8 cellular contexts compared by ENCODE assay signal in the genomic region with DNA sequence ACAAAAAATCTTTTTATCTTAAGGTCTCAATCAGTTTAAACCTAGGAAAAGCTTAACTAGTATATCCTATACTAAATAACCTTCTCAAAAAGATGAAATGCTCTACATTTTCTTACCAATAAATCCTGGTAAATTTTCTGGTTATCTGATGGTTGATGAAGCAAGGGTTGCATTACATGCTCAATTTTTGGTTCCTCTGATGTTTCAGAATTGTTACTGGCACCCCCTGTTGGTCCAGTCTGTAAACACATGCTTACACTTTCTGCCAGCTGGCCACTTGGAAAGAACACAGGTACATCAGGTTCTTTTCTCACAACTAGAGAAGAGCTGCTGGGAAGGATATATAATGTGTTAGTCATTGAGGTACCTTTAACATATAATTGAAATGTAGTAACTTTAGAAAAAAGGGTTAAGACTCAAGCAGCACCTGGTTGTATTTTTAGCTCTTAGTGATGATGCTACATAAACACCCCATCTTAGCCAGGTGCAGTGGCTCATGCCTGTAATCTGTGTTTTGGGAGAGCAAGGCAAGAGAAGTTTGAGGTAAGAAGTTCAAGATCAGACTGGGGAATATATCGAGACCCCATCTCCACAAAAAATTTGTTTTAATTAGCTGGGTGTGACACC. TPM values are rescaled to one million over a fixed set of nuclear protein-coding genes. Genes with fewer than 3 reads are reported as not detected.
A peak's percentile ranks its signal among the peaks of the same experiment; 100 is the strongest.
DNase-seq lines count a peak whose midpoint lies in the region; ATAC-seq, FAIRE-seq and TF ChIP-seq lines count a peak whose summit lies in the region.

No MANE protein-coding gene starts in this region.

- H3K9me3 Mint-ChIP-seq in activated CD8-positive, alpha-beta T cell treated with anti-CD3 and anti-CD28 coated beads for 36 hours: no peaks in the 10 kb centered on the region

- DNase-seq in CMK (ENCODE audit: low read depth) (peak; percentile 48), GM19239 (ENCODE audit: insufficient read length, low spot score) (peak; percentile 15), NCI-H2029 treated with DMSO at 0.1 percent for 48 hours (lab: John Stamatoyannopoulos, UW) (peak; percentile 60), fibroblast of the conjunctiva (ENCODE audit: low read depth) (peak; percentile 14), retinal pigment epithelial cell (ENCODE audit: low read depth) (no peak), NCI-H226 (no peak)
- DNase-seq in activated CD8-positive, alpha-beta T cell treated with anti-CD3 and anti-CD28 coated beads for 36 hours: peak; percentile 63

- TF ChIP-seq CTCF in activated CD8-positive, alpha-beta T cell treated with anti-CD3 and anti-CD28 coated beads for 36 hours (IDR thresholded peaks at IDR 0.05): peak; percentile 66
- peak; percentile 78 for TF ChIP-seq CTCF in retinal pigment epithelial cell (conservative IDR thresholded peaks at IDR 0.05; ENCODE audit: low read depth, low read length)

- H3K27ac Mint-ChIP-seq in activated CD8-positive, alpha-beta T cell treated with anti-CD3 and anti-CD28 coated beads for 36 hours: no peak overlapping the region

- no peaks in the 10 kb centered on the region for H3K27me3 Mint-ChIP-seq in activated CD8-positive, alpha-beta T cell treated with anti-CD3 and anti-CD28 coated beads for 36 hours

- CTCF ChIA-PET in activated CD8-positive, alpha-beta T cell treated with anti-CD3 and anti-CD28 coated beads for 36 hours (lab: Charles Lee): interaction anchor here (0.6 to 4.6 kb wide), 26 partner anchors 11 to 161 kb away, joined by 3 to 86 read pairs (median 4); partner anchors contain the start of gene PDZK1IP1

- H3K36me3 Mint-ChIP-seq in activated CD8-positive, alpha-beta T cell treated with anti-CD3 and anti-CD28 coated beads for 36 hours (ENCODE audit: low read depth): peaks cover 33% of the 10 kb centered on the region

- no peaks in the 10 kb centered on the region for H3K4me1 Mint-ChIP-seq in activated CD8-positive, alpha-beta T cell treated with anti-CD3 and anti-CD28 coated beads for 36 hours (ENCODE audit: low read depth)

- peak; percentile 34 for ATAC-seq in activated CD8-positive, alpha-beta T cell treated with anti-CD3 and anti-CD28 coated beads for 36 hours
- ATAC-seq in GM21786 (IDR thresholded peaks at IDR 0.05; ENCODE audit: unreplicated experiment): no peak

- intact Hi-C loops in activated CD8-positive, alpha-beta T cell treated with anti-CD3 and anti-CD28 coated beads for 36 hours (cut with micrococcal nuclease): no loop called here

- POLR2A ChIA-PET in activated CD8-positive, alpha-beta T cell treated with anti-CD3 and anti-CD28 coated beads for 36 hours (lab: Charles Lee): interaction anchor here (0.8 to 1.4 kb wide), 2 partner anchors 10 to 75 kb away, joined by 3 to 4 read pairs; no protein-coding TSS in a partner anchor

- FAIRE-seq in GM19239 (lab: Jason Lieb, UNC): peak; percentile 62

- no peak overlapping the region for H3K4me3 ChIP-seq in retinal pigment epithelial cell (ENCODE audit: low read length)

- H3K4me3 Mint-ChIP-seq in activated CD8-positive, alpha-beta T cell treated with anti-CD3 and anti-CD28 coated beads for 36 hours: no peak overlapping the region

RNA-seq across cellular contexts. Expression of gene TAL1, which starts 30.9 kb away (rescaled TPM):
- total RNA-seq in activated CD8-positive, alpha-beta T cell treated with anti-CD3 and anti-CD28 coated beads for 36 hours: not detected

RNA-seq across cellular contexts. Expression of gene STIL, which starts 51.0 kb away (rescaled TPM):
- total RNA-seq in activated CD8-positive, alpha-beta T cell treated with anti-CD3 and anti-CD28 coated beads for 36 hours: 10 to 100 TPM; 22.8 to 24.5 TPM

Comparison
In these comparisons a context has a peak if more than half of its experiments do, and no peak if none do; other contexts are left out.
1. DNase-seq: peak in CMK (single experiment), GM19239 (single experiment), NCI-H2029 treated with DMSO at 0.1 percent for 48 hours (single experiment), activated CD8-positive, alpha-beta T cell treated with anti-CD3 and anti-CD28 coated beads for 36 hours (single experiment) and fibroblast of the conjunctiva (single experiment); none in retinal pigment epithelial cell (single experiment) and NCI-H226 (single experiment).